In genomic region chr16:87951550-87952538, GRCh38 we compare ENCODE assay signal across 1 cellular context.
TF ChIP-seq lines count a peak whose summit lies in the region.

No MANE protein-coding gene starts in this region.

TF ChIP-seq in SK-N-SH treated with all-trans-retinoic acid at 6 μM for 48 hours, 23 proteins besides CTCF, POLR2A, EP300 and RAD21 (continued from another document):
- TF ChIP-seq TSHZ2 (CRISPR knock-in tag; IDR thresholded peaks at IDR 0.05), result no peak
- no peak for TF ChIP-seq BACH2 (CRISPR knock-in tag; IDR thresholded peaks at IDR 0.05; ENCODE audit: borderline replicate concordance)
- no peak for TF ChIP-seq CSDC2 (CRISPR knock-in tag; IDR thresholded peaks at IDR 0.05)
- no peak for TF ChIP-seq ISL1 (CRISPR knock-in tag; IDR thresholded peaks at IDR 0.05)
